Comparison of ENCODE assay signal across 1 cellular context in the genomic region with DNA sequence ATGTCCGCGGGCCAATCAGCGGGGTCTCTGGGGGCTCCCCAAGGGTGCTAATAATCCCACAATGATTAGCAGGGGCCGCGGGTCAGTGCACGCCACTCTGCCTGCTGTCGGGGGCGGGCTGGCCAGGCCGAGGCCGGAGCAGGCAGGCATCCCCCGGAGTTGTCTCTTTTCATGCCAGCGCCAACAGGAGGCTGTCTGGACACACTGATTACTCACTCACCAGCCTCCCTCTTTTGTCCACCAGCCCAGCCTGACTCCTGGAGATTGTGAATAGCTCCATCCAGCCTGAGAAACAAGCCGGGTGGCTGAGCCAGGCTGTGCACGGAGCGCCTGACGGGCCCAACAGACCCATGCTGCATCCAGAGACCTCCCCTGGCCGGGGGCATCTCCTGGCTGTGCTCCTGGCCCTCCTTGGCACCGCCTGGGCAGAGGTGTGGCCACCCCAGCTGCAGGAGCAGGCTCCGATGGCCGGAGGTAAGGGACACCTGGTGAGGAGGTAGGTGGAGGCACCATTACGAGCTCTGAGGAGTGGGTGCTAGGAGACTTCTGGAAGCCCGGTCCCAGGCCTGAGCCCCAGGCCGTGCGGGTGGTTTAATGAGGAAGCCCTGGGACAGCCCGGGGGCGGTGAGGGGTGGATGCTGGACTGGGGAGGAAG. TPM values are rescaled to one million over a fixed set of nuclear protein-coding genes. Genes with fewer than 3 reads are reported as not detected.
"Had no signal": no experiment of that assay in that cellular context is flagged by ENCODE, and none has a peak within 500 bp of the region (broad histone marks: within the 10 kb centered on the region; RNA-seq: fewer than 3 reads in every experiment).

A gene (plus strand): TSS at position 318 of the 655 bp plus-strand sequence. CDS start 33 bp downstream, at position 351.

RNA-seq across cellular contexts. Expression of the gene that starts here (rescaled TPM):
- total RNA-seq: occipital lobe had no signal
